ENCODE assay signal across 19 cellular contexts in genomic region chr12:69024907-69025306, GRCh38.
DNase-seq lines count a peak whose midpoint lies in the region; ATAC-seq and TF ChIP-seq lines count a peak whose summit lies in the region.
"Had no signal": no experiment of that assay in that cellular context is flagged by ENCODE, and none has a peak within 500 bp of the region (broad histone marks: within the 10 kb centered on the region; RNA-seq: fewer than 3 reads in every experiment).

No MANE protein-coding gene starts in this region.

- TF ChIP-seq POLR2A in Peyer's patch (IDR thresholded peaks at IDR 0.05), result no peak
- no peak for TF ChIP-seq POLR2A in right lobe of liver (IDR thresholded peaks at IDR 0.05)
- TF ChIP-seq POLR2A in sigmoid colon (IDR thresholded peaks at IDR 0.05), result no peak

- H3K4me3 Mint-ChIP-seq in Calu3 (ENCODE audit: low read depth, unreplicated experiment), result peak overlapping the region; percentile 5
- H3K4me3 Mint-ChIP-seq: activated CD8-positive, alpha-beta memory T cell treated with anti-CD3 and anti-CD28 coated beads, Interleukin-2, amount 10 ng/mL, durations not matched to agents 7 days and 5 days; brain; natural killer cell treated with Interleukin-12 subunit alpha and Interleukin-12 subunit beta and Interleukin-15 and Interleukin-18, amount 100 ng/mL, for 72 hours; stimulated activated memory B cell treated with anti-CD40 and anti-IgM and Interleukin-4, amounts not matched to agents 10 μg/mL and 1 μg/mL and 100 μg/mL, for 72 hours had no signal

- DNase-seq in Calu3 (no peak), Peyer's patch (no peak), right lobe of liver (no peak), DMS114 treated with DMSO at 0.1 percent for 48 hours (lab: John Stamatoyannopoulos, UW; ENCODE audit: unreplicated experiment) (no peak), sigmoid colon (no peak), AG08395 (ENCODE audit: low spot score) (no peak)
- DNase-seq: activated CD8-positive, alpha-beta memory T cell treated with anti-CD3 and anti-CD28 coated beads, Interleukin-2, amount 10 ng/mL, durations not matched to agents 7 days and 5 days; activated gamma-delta T cell; effector memory CD4-positive, alpha-beta T cell; KBM-7; left ventricle myocardium inferior; NCI-H146 had no signal

- peaks cover 2% of the 10 kb centered on the region for H3K9me3 Mint-ChIP-seq in Calu3 (ENCODE audit: low read depth, unreplicated experiment)
- H3K9me3 Mint-ChIP-seq: natural killer cell treated with Interleukin-12 subunit alpha and Interleukin-12 subunit beta and Interleukin-15 and Interleukin-18, amount 100 ng/mL, for 72 hours had no signal

- intact Hi-C loops in Calu3 (cut with micrococcal nuclease; ENCODE audit: unreplicated experiment) (loop anchor here (2.0 to 5.0 kb wide), 2 partner anchors 44 to 48 kb away; no protein-coding TSS in a partner anchor), right lobe of liver (cut with DNase I) (no loop called here), sigmoid colon (cut with DNase I) (no loop called here)

- ATAC-seq in esophagus mucosa (peak; percentile 62), right lobe of liver (peak in 1 of 4 donors; percentile 23), GM21390 (IDR thresholded peaks at IDR 0.05; ENCODE audit: unreplicated experiment) (no peak)
- ATAC-seq: activated CD8-positive, alpha-beta memory T cell treated with anti-CD3 and anti-CD28 coated beads, Interleukin-2, amount 10 ng/mL, durations not matched to agents 7 days and 5 days; natural killer cell treated with Interleukin-12 subunit alpha and Interleukin-12 subunit beta and Interleukin-15 and Interleukin-18, amount 100 ng/mL, for 72 hours; sciatic nerve; stimulated activated memory B cell treated with anti-CD40 and anti-IgM and Interleukin-4, amounts not matched to agents 10 μg/mL and 1 μg/mL and 100 μg/mL, for 72 hours had no signal

- no peak for TF ChIP-seq EP300 in sigmoid colon (IDR thresholded peaks at IDR 0.05)

- H3K4me3 ChIP-seq in Peyer's patch, result no peak overlapping the region
- H3K4me3 ChIP-seq in right lobe of liver, result no peak overlapping the region
- H3K4me3 ChIP-seq in sigmoid colon, result no peak overlapping the region
- H3K4me3 ChIP-seq: left ventricle myocardium inferior, vagina had no signal

- H3K27ac ChIP-seq in Peyer's patch (peak overlapping the region in 3 of 4 donors; percentile 15 to 67 (median 34)), right lobe of liver (peak overlapping the region; percentile 61 to 77 (median 66)), sigmoid colon (no peak overlapping the region)
- H3K27ac ChIP-seq: left ventricle myocardium inferior, vagina had no signal

- H3K36me3 ChIP-seq in Peyer's patch (no peaks in the 10 kb centered on the region), right lobe of liver (no peaks in the 10 kb centered on the region), sigmoid colon (no peaks in the 10 kb centered on the region)
- H3K36me3 ChIP-seq: left ventricle myocardium inferior, vagina had no signal

- H3K27me3 ChIP-seq in Peyer's patch (no peaks in the 10 kb centered on the region), right lobe of liver (no peaks in the 10 kb centered on the region), sigmoid colon (no peaks in the 10 kb centered on the region)
- H3K27me3 ChIP-seq: vagina had no signal

- no peak for TF ChIP-seq CTCF in Calu3 (IDR thresholded peaks at IDR 0.05; ENCODE audit: unreplicated experiment)
- no peak for TF ChIP-seq CTCF in Peyer's patch (IDR thresholded peaks at IDR 0.05)
- TF ChIP-seq CTCF in right lobe of liver (IDR thresholded peaks at IDR 0.05), result no peak
- no peak for TF ChIP-seq CTCF in sigmoid colon (IDR thresholded peaks at IDR 0.05)

- H3K4me1 Mint-ChIP-seq in Calu3 (ENCODE audit: low read depth, unreplicated experiment), result peaks cover 37% of the 10 kb centered on the region
- H3K4me1 Mint-ChIP-seq: activated CD8-positive, alpha-beta memory T cell treated with anti-CD3 and anti-CD28 coated beads, Interleukin-2, amount 10 ng/mL, durations not matched to agents 7 days and 5 days; brain; stimulated activated memory B cell treated with anti-CD40 and anti-IgM and Interleukin-4, amounts not matched to agents 10 μg/mL and 1 μg/mL and 100 μg/mL, for 72 hours had no signal

- peak overlapping the region; percentile 75 for H3K27ac Mint-ChIP-seq in Calu3 (ENCODE audit: unreplicated experiment)
- H3K27ac Mint-ChIP-seq: activated CD8-positive, alpha-beta memory T cell treated with anti-CD3 and anti-CD28 coated beads, Interleukin-2, amount 10 ng/mL, durations not matched to agents 7 days and 5 days; brain; natural killer cell treated with Interleukin-12 subunit alpha and Interleukin-12 subunit beta and Interleukin-15 and Interleukin-18, amount 100 ng/mL, for 72 hours; stimulated activated memory B cell treated with anti-CD40 and anti-IgM and Interleukin-4, amounts not matched to agents 10 μg/mL and 1 μg/mL and 100 μg/mL, for 72 hours had no signal

- BruUV-seq in Calu3 (replicated peaks; lab: Mats Ljungman, UMichigan), result TSS peak; percentile 99

- WGBS in right lobe of liver (ENCODE audit: insufficient coverage, low coverage, low lambda C conversion rate, missing lambda C conversion rate), result 65% methylated on average over 4 of the region's 4 CpGs
- WGBS in sigmoid colon, 2 donors, result 33 to 63% methylated on average over 4 of the region's 4 CpGs

- CTCF ChIA-PET in Calu3 (lab: Charles Lee), result interaction anchor here (1.0 to 1.6 kb wide), 4 partner anchors 10 to 55 kb away, joined by 3 to 6 read pairs (median 4); no protein-coding TSS in a partner anchor

- H3K4me1 ChIP-seq in Peyer's patch (peaks cover 0 to 4% (median 0%) of the 10 kb centered on the region in 4 donors), right lobe of liver (peaks cover 0 to 8% (median 2%) of the 10 kb centered on the region in 4 donors), sigmoid colon (no peaks in the 10 kb centered on the region)
- H3K4me1 ChIP-seq: left ventricle myocardium inferior had no signal

- no peaks in the 10 kb centered on the region for H3K27me3 Mint-ChIP-seq in Calu3 (ENCODE audit: unreplicated experiment)
- H3K27me3 Mint-ChIP-seq: stimulated activated memory B cell treated with anti-CD40 and anti-IgM and Interleukin-4, amounts not matched to agents 10 μg/mL and 1 μg/mL and 100 μg/mL, for 72 hours had no signal

- H3K9me3 ChIP-seq in Peyer's patch (no peaks in the 10 kb centered on the region), right lobe of liver (no peaks in the 10 kb centered on the region), sigmoid colon (peaks cover 0 to 2% (median 1%) of the 10 kb centered on the region in 4 donors)
- H3K9me3 ChIP-seq: vagina had no signal

- H3K36me3 Mint-ChIP-seq in Calu3 (ENCODE audit: insufficient read depth, unreplicated experiment), result no peaks in the 10 kb centered on the region
- H3K36me3 Mint-ChIP-seq: activated CD8-positive, alpha-beta memory T cell treated with anti-CD3 and anti-CD28 coated beads, Interleukin-2, amount 10 ng/mL, durations not matched to agents 7 days and 5 days; brain; natural killer cell treated with Interleukin-12 subunit alpha and Interleukin-12 subunit beta and Interleukin-15 and Interleukin-18, amount 100 ng/mL, for 72 hours; stimulated activated memory B cell treated with anti-CD40 and anti-IgM and Interleukin-4, amounts not matched to agents 10 μg/mL and 1 μg/mL and 100 μg/mL, for 72 hours had no signal

Comparison
In these comparisons a context has a peak if more than half of its experiments do, and no peak if none do; other contexts are left out.
1. H3K27ac ChIP-seq: peak in Peyer's patch (3 of 4) and right lobe of liver (3 of 3); none in sigmoid colon (0 of 4).